Comparison of ENCODE assay signal across 10 cellular contexts in genomic region chr16:53501216-53501859, GRCh38. TPM values are rescaled to one million over a fixed set of nuclear protein-coding genes. Genes with fewer than 3 reads are reported as not detected.
DNase-seq lines count a peak whose midpoint lies in the region; ATAC-seq, FAIRE-seq and TF ChIP-seq lines count a peak whose summit lies in the region.
"Had no signal": no experiment of that assay in that cellular context is flagged by ENCODE, and none has a peak within 500 bp of the region (broad histone marks: within the 10 kb centered on the region; RNA-seq: fewer than 3 reads in every experiment).

No MANE protein-coding gene starts in this region.

- no peak for FAIRE-seq in K562 (lab: Jason Lieb, UNC)

- no peak overlapping the region for H2AFZ ChIP-seq in K562 (ENCODE audit: low read depth, low read length)

- H3K27ac ChIP-seq in heart right ventricle, result peak overlapping the region; percentile 5 to 95 (median 88)
- H3K27ac ChIP-seq in K562 (ENCODE audit: extremely low read depth, low read depth, low read length), result no peak overlapping the region
- peak overlapping the region; percentile 93 for H3K27ac ChIP-seq in lower lobe of right lung
- H3K27ac ChIP-seq in vagina, result no peak overlapping the region

- DNase-seq in heart right ventricle (no peak), Right ventricle myocardium superior (no peak), K562 (ENCODE audit: extremely low read depth in 1 of 4, low spot score in 3 of 4) (no peak), lower lobe of right lung (no peak), vagina (ENCODE audit: extremely low spot score in 2 of 2) (no peak), DMS114 treated with DMSO at 0.1 percent for 48 hours (lab: John Stamatoyannopoulos, UW; ENCODE audit: unreplicated experiment) (no peak)
- DNase-seq: DMS79 treated with DMSO at 0.1 percent for 48 hours had no signal

- no peaks in the 10 kb centered on the region for H4K20me1 ChIP-seq in K562 (replicated peaks; ENCODE audit: control insufficient read depth, insufficient read depth, low read length)

- no peak for TF ChIP-seq EP300 in K562 (IDR thresholded peaks at IDR 0.05; ENCODE audit: low read length)

- peaks cover 0 to 39% (median 19%) of the 10 kb centered on the region in 9 donors for H3K36me3 ChIP-seq in heart right ventricle
- peaks cover 4% of the 10 kb centered on the region; the same call in 1 of the 3 replicates for H3K36me3 ChIP-seq in K562 (ENCODE audit: control insufficient read depth, insufficient read depth, low read length)
- peaks cover 35% of the 10 kb centered on the region for H3K36me3 ChIP-seq in lower lobe of right lung
- peaks cover 0 to 21% of the 10 kb centered on the region in 2 donors for H3K36me3 ChIP-seq in vagina

- no peak for TF ChIP-seq POLR2A in K562 (conservative IDR thresholded peaks at IDR 0.05)
- TF ChIP-seq POLR2A in vagina (IDR thresholded peaks at IDR 0.05), result no peak

- TF ChIP-seq CTCF in heart right ventricle (IDR thresholded peaks at IDR 0.05) (no peak), K562 (IDR thresholded peaks at IDR 0.05 in 2 of 3, conservative IDR thresholded peaks at IDR 0.05 in 1 of 3; ENCODE audit: insufficient read depth in 2 of 3, low read depth in 1 of 3, low read length in 3 of 3) (no peak), lower lobe of right lung (IDR thresholded peaks at IDR 0.05) (no peak), vagina (IDR thresholded peaks at IDR 0.05) (no peak)

- H3K9ac ChIP-seq in K562 (ENCODE audit: insufficient read depth in 1 of 2, low read depth in 2 of 2, low read length in 2 of 2), result no peak overlapping the region

- POLR2A ChIA-PET in K562 (lab: Yijun Ruan, JAX), result interaction anchor here (0.6 kb wide), 1 partner anchor 372 kb away, joined by 3 read pairs; no protein-coding TSS in a partner anchor

- CTCF ChIA-PET in K562 (lab: Yijun Ruan, JAX; ENCODE audit: low intra/inter-chr PET ratio), result no interaction called here

- peaks cover 5 to 47% (median 40%) of the 10 kb centered on the region in 9 donors for H3K4me1 ChIP-seq in heart right ventricle
- peaks cover 3 to 16% of the 10 kb centered on the region in 2 experiments; a peak in 4 of 5 replicates for H3K4me1 ChIP-seq in K562 (replicated peaks in 1 of 2; ENCODE audit: control insufficient read depth in 2 of 2, insufficient read depth in 2 of 2, low read length in 2 of 2)
- H3K4me1 ChIP-seq in lower lobe of right lung, result peaks cover 26% of the 10 kb centered on the region
- H3K4me1 ChIP-seq in vagina, result peaks cover 39% of the 10 kb centered on the region

- H3K4me3 ChIP-seq in heart right ventricle (peak overlapping the region in 9 of 10 donors; percentile 85 to 99 (median 91)), K562 (no peak overlapping the region), lower lobe of right lung (peak overlapping the region; percentile 93), vagina (peak overlapping the region; percentile 64 to 70)

- ATAC-seq in heart right ventricle, result no peak
- no peak for ATAC-seq in Right ventricle myocardium superior (ENCODE audit: poor library complexity)
- no peak for ATAC-seq in K562
- ATAC-seq in lower lobe of right lung, result no peak
- no peak for ATAC-seq in GM19328 (IDR thresholded peaks at IDR 0.05; ENCODE audit: unreplicated experiment)
- no peak for ATAC-seq in HG03159 (IDR thresholded peaks at IDR 0.05; ENCODE audit: unreplicated experiment)

- TF ChIP-seq RAD21 in K562 (CRISPR knock-in tag; conservative IDR thresholded peaks at IDR 0.05 in 1 of 2, IDR thresholded peaks at IDR 0.05 in 1 of 2), result no peak

- H3K79me2 ChIP-seq in K562 (ENCODE audit: control insufficient read depth, insufficient read depth, low read length), result no peaks in the 10 kb centered on the region

- no peaks in the 10 kb centered on the region for H3K27me3 ChIP-seq in heart right ventricle
- H3K27me3 ChIP-seq in K562 (ENCODE audit: control insufficient read depth in 2 of 2, insufficient read depth in 2 of 2, low read length in 2 of 2), result no peaks in the 10 kb centered on the region; a peak in 1 of 5 replicates
- H3K27me3 ChIP-seq in lower lobe of right lung (ENCODE audit: low read depth), result no peaks in the 10 kb centered on the region
- H3K27me3 ChIP-seq in vagina, result no peaks in the 10 kb centered on the region
- H3K27me3 ChIP-seq: adrenal gland had no signal

- BruUV-seq in K562 (replicated peaks; lab: Mats Ljungman, UMichigan), result no TSS peak

- WGBS in heart right ventricle, 2 donors, result 39 to 41% methylated on average over 9 of the region's 9 CpGs
- 45% methylated on average over 9 of the region's 9 CpGs for WGBS in K562 (ENCODE audit: insufficient coverage, low coverage, missing lambda C conversion rate)

- intact Hi-C loops in heart right ventricle (cut with DNase I) (loop anchor here in 2 of 10 donors (5.0 to 10.0 kb wide), 2 partner anchors 67 to 1426 kb away; partner anchors contain the start of gene RBL2 (in 1 of the 2)), Right ventricle myocardium superior (cut with DNase I) (no loop called here), K562 (cut with micrococcal nuclease) (loop anchor here (5.0 to 10.0 kb wide), 2 partner anchors 74 to 367 kb away; no protein-coding TSS in a partner anchor), lower lobe of right lung (cut with DNase I) (no loop called here), vagina (cut with DNase I) (no loop called here)

- in situ Hi-C loops in K562 (cut with MboI), result loop anchor here (10.0 to 25.0 kb wide), 2 partner anchors 447 to 1314 kb away; partner anchors contain the start of genes CHD9 and CHD9NB

- H3K9me1 ChIP-seq in K562 (ENCODE audit: control insufficient read depth, insufficient read depth, low read length), result no peaks in the 10 kb centered on the region

- H3K9me3 ChIP-seq in heart right ventricle (no peaks in the 10 kb centered on the region), K562 (replicated peaks; ENCODE audit: control insufficient read depth, insufficient read depth, low read depth, low read length) (no peaks in the 10 kb centered on the region), lower lobe of right lung (no peaks in the 10 kb centered on the region), vagina (no peaks in the 10 kb centered on the region)
- H3K9me3 ChIP-seq: adrenal gland had no signal

- H3K4me2 ChIP-seq in K562 (ENCODE audit: insufficient read depth, low read length), result peak overlapping the region; percentile 0; the same call in 1 of the 2 replicates

TF ChIP-seq in K562, 482 proteins besides CTCF, POLR2A, EP300 and RAD21:
- TF ChIP-seq CREBBP (IDR thresholded peaks at IDR 0.05; ENCODE audit: low read depth, low read length) (no peak), HEY1 (CRISPR knock-in tag; IDR thresholded peaks at IDR 0.05; ENCODE audit: borderline replicate concordance) (no peak), BRF2 (IDR thresholded peaks at IDR 0.05; ENCODE audit: borderline replicate concordance, insufficient read depth, insufficient read length) (no peak), ZNF3 (CRISPR knock-in tag; IDR thresholded peaks at IDR 0.05) (no peak), C11orf30 (IDR thresholded peaks at IDR 0.05; ENCODE audit: low read depth) (0 out of 2 replicates have a peak, but pooled peaks have one; percentile 17), ZNF347 (CRISPR knock-in tag; IDR thresholded peaks at IDR 0.05; ENCODE audit: low read depth) (no peak)

RNA-seq across cellular contexts. Expression of gene AKTIP, which starts 1.7 kb away (rescaled TPM):
- total RNA-seq in heart right ventricle (100 to 1,000 TPM in 1 of 10 donors, 10 to 100 TPM in 9; 61.4 to 105 (median 75.6) TPM), Right ventricle myocardium superior (87.9 TPM), K562 (2014; rRNA removed) (3.0 and 4.3 TPM in 2 replicates), K562 (2014; rRNA removed; fragmentation: Illumina TruSeq; extraction: Trizol) (4.7 and 7.0 TPM in 2 replicates), K562 (2015; rRNA removed; fragmentation: Illumina TruSeq; extraction: Trizol) (3.4 and 4.3 TPM in 2 replicates), K562 (2021) (4.4 and 4.8 TPM in 2 replicates), lower lobe of right lung (43.7 TPM), vagina (32.2 TPM)
- polyA plus RNA-seq in heart right ventricle (10 to 100 TPM; 33.4 to 48.7 TPM), K562 (2011; rRNA removed) (10.7 and 11.4 TPM in 2 replicates), K562 (2014; fragmentation: Illumina TruSeq; extraction: Trizol) (5.3 and 6.4 TPM in 2 replicates), K562 (2014; fragmentation: Nextera tagmentation; extraction: Ambion mirVana) (1 to 10 TPM; 4.1 to 6.0 TPM), K562 (2014; rRNA removed) (3.2 and 6.6 TPM in 2 replicates)
- 19.7 and 21.6 TPM in 2 replicates for total RNA-seq in K562 (2011; cell fraction: chromatin; rRNA removed; ENCODE audit: low replicate concordance)
- 11.4 and 13.8 TPM in 2 replicates for total RNA-seq in K562 (2011; cell fraction: nucleolus; rRNA removed)
- 17.3 and 19.6 TPM in 2 replicates for total RNA-seq in K562 (2011; cell fraction: nucleoplasm; rRNA removed)
- polyA plus RNA-seq in K562 (2011; cell fraction: cytosol; rRNA removed), result 2.7 and 7.8 TPM in 2 replicates
- 11.6 and 21.6 TPM in 2 replicates for polyA plus RNA-seq in K562 (2011; cell fraction: nucleus; rRNA removed)
- polyA plus RNA-seq in K562 (2012), result 4.4 and 6.9 TPM in 2 replicates
- polyA minus RNA-seq in K562 (2011; rRNA and poly(A)+ RNA removed), result 8.6 and 11.5 TPM in 2 replicates
- polyA minus RNA-seq in K562 (2011; cell fraction: cytosol; rRNA and poly(A)+ RNA removed), result 2.6 and 4.7 TPM in 2 replicates
- polyA minus RNA-seq in K562 (2011; cell fraction: nucleus; rRNA and poly(A)+ RNA removed), result 5.0 and 8.0 TPM in 2 replicates

Comparison
In these comparisons a context has a peak if more than half of its experiments do, and no peak if none do; other contexts are left out.
1. H3K27ac ChIP-seq: peak in heart right ventricle (10 of 10) and lower lobe of right lung (single experiment); none in K562 (single experiment) and vagina (single experiment).